In genomic region chr1:201693019-201693372, GRCh38 we compare ENCODE assay signal across 19 cellular contexts.
DNase-seq lines count a peak whose midpoint lies in the region; ATAC-seq, FAIRE-seq and TF ChIP-seq lines count a peak whose summit lies in the region.
"Had no signal": no experiment of that assay in that cellular context is flagged by ENCODE, and none has a peak within 500 bp of the region (broad histone marks: within the 10 kb centered on the region; RNA-seq: fewer than 3 reads in every experiment).

No MANE protein-coding gene starts in this region.

- H3K4me3 ChIP-seq in left ventricle myocardium inferior (no peak overlapping the region), right atrium auricular region (no peak overlapping the region)
- H3K4me3 ChIP-seq: heart left ventricle, lung, ovary had no signal

- H3K27me3 ChIP-seq in left ventricle myocardium inferior (ENCODE audit: low read depth), result no peaks in the 10 kb centered on the region
- no peaks in the 10 kb centered on the region for H3K27me3 ChIP-seq in right atrium auricular region
- peaks cover 13% of the 10 kb centered on the region for H3K27me3 ChIP-seq in foreskin keratinocyte
- H3K27me3 ChIP-seq: heart left ventricle, ovary had no signal

- H3K4me1 ChIP-seq in left ventricle myocardium inferior (peaks cover 74% of the 10 kb centered on the region), right atrium auricular region (peaks cover 0 to 61% of the 10 kb centered on the region in 2 donors), foreskin keratinocyte (peaks cover 8% of the 10 kb centered on the region)

- H3K36me3 ChIP-seq in left ventricle myocardium inferior, result no peaks in the 10 kb centered on the region
- H3K36me3 ChIP-seq in right atrium auricular region, result no peaks in the 10 kb centered on the region
- H3K36me3 ChIP-seq: heart left ventricle, ovary had no signal

- no peak for TF ChIP-seq CTCF in left ventricle myocardium inferior (IDR thresholded peaks at IDR 0.05; ENCODE audit: borderline replicate concordance)
- no peak for TF ChIP-seq CTCF in right atrium auricular region (IDR thresholded peaks at IDR 0.05)
- TF ChIP-seq CTCF in foreskin keratinocyte (conservative IDR thresholded peaks at IDR 0.05), result no peak

- no peak for FAIRE-seq in RCC 7860 (lab: Jason Lieb, UNC)
- FAIRE-seq: G401.6 had no signal

- intact Hi-C loops in left ventricle myocardium inferior (cut with micrococcal nuclease), result no loop called here

- H3K27ac ChIP-seq in left ventricle myocardium inferior (replicated peaks), result peak overlapping the region; percentile 50
- no peak overlapping the region for H3K27ac ChIP-seq in right atrium auricular region
- H3K27ac ChIP-seq in substantia nigra (ENCODE audit: low read depth, low read length, poor library complexity, severe bottlenecking), result no peak overlapping the region
- H3K27ac ChIP-seq in foreskin keratinocyte, result no peak overlapping the region
- H3K27ac ChIP-seq: ovary had no signal

- ATAC-seq in GM21576 (IDR thresholded peaks at IDR 0.05; ENCODE audit: unreplicated experiment) (no peak), foreskin keratinocyte (no peak)
- ATAC-seq: HCT116; stimulated activated naive CD8-positive, alpha-beta T cell treated with anti-CD3 and anti-CD28 coated beads, Interleukin-15, amount 100 ng/mL, for 72 hours had no signal

- no peak for DNase-seq in left ventricle myocardium inferior
- DNase-seq in right atrium auricular region (ENCODE audit: low spot score), result no peak
- DNase-seq in NCI-H2081 (lab: John Stamatoyannopoulos, UW), result peak; percentile 53 to 73
- peak; percentile 47 for DNase-seq in SHP77 treated with DMSO at 0.1 percent for 48 hours (lab: John Stamatoyannopoulos, UW)
- DNase-seq in substantia nigra (lab: John Stamatoyannopoulos, UW), result no peak
- no peak for DNase-seq in RCC 7860 (ENCODE audit: low spot score)
- no peak for DNase-seq in foreskin keratinocyte
- DNase-seq: activated naive CD4-positive, alpha-beta T cell treated with anti-CD3 and anti-CD28 coated beads, Interleukin-2, amount 10 ng/mL, durations not matched to agents 7 days and 5 days; aorta; heart left ventricle; ovary; RPMI8226; stimulated activated CD4-positive, alpha-beta T cell treated with anti-CD3 and anti-CD28 coated beads, Interleukin-2, amount 100 ng/mL, for 24 hours; stimulated activated naive CD8-positive, alpha-beta T cell treated with anti-CD3 and anti-CD28 coated beads, Interleukin-15, amount 100 ng/mL, for 72 hours; T-helper 1 cell had no signal

- no peaks in the 10 kb centered on the region for H3K9me3 ChIP-seq in left ventricle myocardium inferior (replicated peaks)
- H3K9me3 ChIP-seq in right atrium auricular region, result no peaks in the 10 kb centered on the region
- H3K9me3 ChIP-seq: heart left ventricle, ovary had no signal

Comparison
In these comparisons a context has a peak if more than half of its experiments do, and no peak if none do; other contexts are left out.
1. DNase-seq: peak in NCI-H2081 (2 of 2) and SHP77 treated with DMSO at 0.1 percent for 48 hours (single experiment); none in left ventricle myocardium inferior (single experiment), right atrium auricular region (single experiment), substantia nigra (0 of 49), RCC 7860 (single experiment) and foreskin keratinocyte (0 of 2).